25 cellular contexts compared by ENCODE assay signal in the genomic region with DNA sequence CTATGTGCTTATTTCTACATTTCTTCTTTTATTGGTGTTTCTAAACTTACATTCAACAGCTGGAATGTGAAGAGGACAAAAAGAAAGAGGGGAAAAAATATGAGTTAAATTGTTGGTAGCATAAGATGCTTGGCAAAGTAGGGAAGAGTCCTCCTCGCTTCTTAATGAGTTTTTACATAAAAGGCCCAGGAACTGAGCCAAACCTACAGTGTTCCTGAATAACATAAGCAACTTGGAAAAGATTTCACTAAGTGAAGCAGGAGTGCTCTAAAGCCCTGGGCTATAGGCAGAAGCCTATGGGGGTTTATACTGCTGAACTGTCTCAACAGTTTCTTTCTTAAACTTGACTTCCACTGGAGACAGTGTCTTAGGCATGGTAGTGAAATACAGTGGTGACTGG.
"Had no signal": no experiment of that assay in that cellular context is flagged by ENCODE, and none has a peak within 500 bp of the region (broad histone marks: within the 10 kb centered on the region; RNA-seq: fewer than 3 reads in every experiment).

No MANE protein-coding gene starts in this region.

- H3K27ac ChIP-seq: coronary artery, esophagus muscularis mucosa, foreskin keratinocyte, gastroesophageal sphincter, heart left ventricle, neural progenitor cell, parathyroid adenoma, right lobe of liver, thyroid gland had no signal

- H3K9me3 Mint-ChIP-seq: natural killer cell treated with Interleukin-12 subunit alpha and Interleukin-12 subunit beta and Interleukin-15 and Interleukin-18, amount 100 ng/mL, for 72 hours; neural progenitor cell; stimulated activated naive CD8-positive, alpha-beta T cell treated with anti-CD3 and anti-CD28 coated beads, Interleukin-15, amount 100 ng/mL, for 72 hours had no signal

- H3K9me3 ChIP-seq: gastroesophageal sphincter, mucosa of descending colon, right lobe of liver, thyroid gland had no signal

- H3K36me3 ChIP-seq: esophagus muscularis mucosa, gastroesophageal sphincter, heart left ventricle, neural progenitor cell, right lobe of liver, thyroid gland had no signal

- H3K27me3 Mint-ChIP-seq: memory B cell; stimulated activated naive CD8-positive, alpha-beta T cell treated with anti-CD3 and anti-CD28 coated beads, Interleukin-15, amount 100 ng/mL, for 72 hours had no signal

- H3K79me2 ChIP-seq: parathyroid adenoma had no signal

- H3K4me1 Mint-ChIP-seq: immature natural killer cell; memory B cell; naive B cell; stimulated activated naive CD8-positive, alpha-beta T cell treated with anti-CD3 and anti-CD28 coated beads, Interleukin-15, amount 100 ng/mL, for 72 hours had no signal

- H2AFZ ChIP-seq: neural progenitor cell, parathyroid adenoma had no signal

- H3K27me3 ChIP-seq: esophagus muscularis mucosa, foreskin keratinocyte, gastroesophageal sphincter, heart left ventricle, neural progenitor cell, right lobe of liver, thyroid gland had no signal

- H3K4me3 Mint-ChIP-seq: immature natural killer cell; memory B cell; naive B cell; natural killer cell treated with Interleukin-12 subunit alpha and Interleukin-12 subunit beta and Interleukin-15 and Interleukin-18, amount 100 ng/mL, for 72 hours; neural progenitor cell; stimulated activated naive CD8-positive, alpha-beta T cell treated with anti-CD3 and anti-CD28 coated beads, Interleukin-15, amount 100 ng/mL, for 72 hours had no signal

- H3K36me3 Mint-ChIP-seq: immature natural killer cell; memory B cell; naive B cell; natural killer cell treated with Interleukin-12 subunit alpha and Interleukin-12 subunit beta and Interleukin-15 and Interleukin-18, amount 100 ng/mL, for 72 hours; neural progenitor cell had no signal

- H3K27ac Mint-ChIP-seq: immature natural killer cell; memory B cell; naive B cell; natural killer cell treated with Interleukin-12 subunit alpha and Interleukin-12 subunit beta and Interleukin-15 and Interleukin-18, amount 100 ng/mL, for 72 hours; neural progenitor cell; progenitor cell of endocrine pancreas; stimulated activated naive CD8-positive, alpha-beta T cell treated with anti-CD3 and anti-CD28 coated beads, Interleukin-15, amount 100 ng/mL, for 72 hours had no signal

- H3K4me1 ChIP-seq: gastroesophageal sphincter, heart left ventricle, parathyroid adenoma, right lobe of liver, thyroid gland had no signal

- H3K4me2 ChIP-seq: neural progenitor cell had no signal

- H3K4me3 ChIP-seq: coronary artery, esophagus muscularis mucosa, gastroesophageal sphincter, heart left ventricle, lung, mucosa of descending colon, neural progenitor cell, right lobe of liver, thyroid gland had no signal

- DNase-seq: dermis blood vessel endothelial cell; effector memory CD4-positive, alpha-beta T cell; foreskin keratinocyte; heart left ventricle; hippocampal formation; immature natural killer cell; mucosa of descending colon; naive B cell; right lobe of liver; small intestine; stimulated activated CD4-positive, alpha-beta T cell treated with anti-CD3 and anti-CD28 coated beads, Interleukin-15, amount 100 ng/mL, for 24 hours; stimulated activated CD4-positive, alpha-beta T cell treated with anti-CD3 and anti-CD28 coated beads, Interleukin-2, amount 100 ng/mL, for 48 hours; stimulated activated naive CD4-positive, alpha-beta T cell; stimulated activated naive CD8-positive, alpha-beta T cell treated with anti-CD3 and anti-CD28 coated beads, Interleukin-15, amount 100 ng/mL, for 72 hours; thyroid gland; trophoblast cell had no signal

- ATAC-seq: foreskin keratinocyte; gastroesophageal sphincter; heart left ventricle; mucosa of descending colon; natural killer cell treated with Interleukin-12 subunit alpha and Interleukin-12 subunit beta and Interleukin-15 and Interleukin-18, amount 100 ng/mL, for 72 hours; right lobe of liver; stimulated activated naive CD8-positive, alpha-beta T cell treated with anti-CD3 and anti-CD28 coated beads, Interleukin-15, amount 100 ng/mL, for 72 hours had no signal
